Comparison of ENCODE assay signal across 37 cellular contexts in genomic region chr5:54567996-54568395, GRCh38. TPM values are rescaled to one million over a fixed set of nuclear protein-coding genes. Genes with fewer than 3 reads are reported as not detected.
DNase-seq lines count a peak whose midpoint lies in the region; ATAC-seq, FAIRE-seq and TF ChIP-seq lines count a peak whose summit lies in the region.
"Had no signal": no experiment of that assay in that cellular context is flagged by ENCODE, and none has a peak within 500 bp of the region (broad histone marks: within the 10 kb centered on the region; RNA-seq: fewer than 3 reads in every experiment).

No MANE protein-coding gene starts in this region.

- no peak overlapping the region for H3K4me3 ChIP-seq in liver (ENCODE audit: low read depth in 1 of 3, low read length in 3 of 3)
- H3K4me3 ChIP-seq in HepG2 (replicated peaks in 1 of 3; ENCODE audit: insufficient read depth in 1 of 3, low read depth in 2 of 3, low read length in 3 of 3): no peak overlapping the region
- no peak overlapping the region for H3K4me3 ChIP-seq in right lobe of liver
- no peak overlapping the region for H3K4me3 ChIP-seq in mesenchymal stem cell (ENCODE audit: insufficient read depth in 1 of 2, low read depth in 1 of 2, low read length in 2 of 2)
- H3K4me3 ChIP-seq: A549; BLaER1; BLaER1 treated with 17β-estradiol and CSF1 and Interleukin-3, amounts not matched to agents 10 nM and 100 nM had no signal

- FAIRE-seq in HepG2 (lab: Jason Lieb, UNC): no peak
- FAIRE-seq: A204.1, A549, D721Med had no signal

- no peak overlapping the region for H2BK12ac ChIP-seq in mesenchymal stem cell (ENCODE audit: low read length in 2 of 2)

- 38% methylated on average over 2 of the region's 2 CpGs for WGBS in liver
- 10% methylated on average over 2 of the region's 2 CpGs for WGBS in HepG2 (ENCODE audit: low lambda C conversion rate)
- WGBS in right lobe of liver (ENCODE audit: insufficient coverage, low coverage, low lambda C conversion rate, missing lambda C conversion rate): 30% methylated on average over 2 of the region's 2 CpGs
- WGBS in mesenchymal stem cell: 85% methylated on average over 2 of the region's 2 CpGs

- peak; percentile 22 to 48 for TF ChIP-seq RAD21 in liver (IDR thresholded peaks at IDR 0.05)
- TF ChIP-seq RAD21 in HepG2 (CRISPR knock-in tag; IDR thresholded peaks at IDR 0.05): no peak

- no peaks in the 10 kb centered on the region for H4K20me1 ChIP-seq in HepG2 (ENCODE audit: insufficient read depth, low read length)
- H4K20me1 ChIP-seq: BLaER1; BLaER1 treated with 17β-estradiol and CSF1 and Interleukin-3, amounts not matched to agents 10 nM and 100 nM had no signal

- no TSS peak for BruUV-seq in HepG2 (replicated peaks; lab: Mats Ljungman, UMichigan)

- H3K4me2 ChIP-seq in HepG2 (ENCODE audit: low read depth, low read length) (no peak overlapping the region), mesenchymal stem cell (ENCODE audit: low read length, poor library complexity, severe bottlenecking) (no peak overlapping the region)
- H3K4me2 ChIP-seq: A549; BLaER1; BLaER1 treated with 17β-estradiol and CSF1 and Interleukin-3, amounts not matched to agents 10 nM and 100 nM had no signal

- H2AFZ ChIP-seq in HepG2 (ENCODE audit: low read length) (no peak overlapping the region), mesenchymal stem cell (ENCODE audit: low read depth, low read length) (no peak overlapping the region)

- CTCF ChIA-PET in HepG2 (lab: Yijun Ruan, JAX; ENCODE audit: low intra/inter-chr PET ratio, low total read pairs): no interaction called here

- peak overlapping the region; percentile 54 for H2BK15ac ChIP-seq in mesenchymal stem cell (ENCODE audit: low read depth, poor library complexity, severe bottlenecking)

- H3K4me1 ChIP-seq in liver (ENCODE audit: control insufficient read depth in 4 of 4, insufficient read depth in 4 of 4, low read length in 3 of 4) (peaks cover 3 to 12% (median 10%) of the 10 kb centered on the region in 4 donors), HepG2 (ENCODE audit: insufficient read depth, low read length) (no peaks in the 10 kb centered on the region), right lobe of liver (peaks cover 0 to 11% (median 4%) of the 10 kb centered on the region in 4 donors), mesenchymal stem cell (ENCODE audit: control insufficient read depth, insufficient read depth, low read depth, low read length) (no peaks in the 10 kb centered on the region)
- H3K4me1 ChIP-seq: A549, BE2C, BLaER1, Caco-2 had no signal

- no peak overlapping the region for H3K9ac ChIP-seq in liver (ENCODE audit: low read depth in 1 of 2, low read length in 2 of 2)
- no peak overlapping the region for H3K9ac ChIP-seq in HepG2 (ENCODE audit: insufficient read depth, low read depth, low read length)
- H3K9ac ChIP-seq in mesenchymal stem cell (ENCODE audit: low read length): no peak overlapping the region
- H3K9ac ChIP-seq: BLaER1; BLaER1 treated with 17β-estradiol and CSF1 and Interleukin-3, amounts not matched to agents 10 nM and 100 nM had no signal

- TF ChIP-seq EP300 in HepG2 (IDR thresholded peaks at IDR 0.05; ENCODE audit: low read depth in 2 of 2, low read length in 2 of 2): no peak
- TF ChIP-seq EP300 in HepG2 (CRISPR knock-in tag; IDR thresholded peaks at IDR 0.05; ENCODE audit: borderline replicate concordance): no peak

- H3K9me3 Mint-ChIP-seq in HFFc6: peaks cover 5% of the 10 kb centered on the region; the same call in 1 of the 2 replicates
- H3K9me3 Mint-ChIP-seq: CD4-positive, alpha-beta memory T cell; CD8-positive, alpha-beta memory T cell; CD8-positive, alpha-beta T cell had no signal

- H3K9me3 ChIP-seq in liver (ENCODE audit: control insufficient read depth in 4 of 4, low read length in 3 of 4) (no peaks in the 10 kb centered on the region), HepG2 (ENCODE audit: low read length) (no peaks in the 10 kb centered on the region), right lobe of liver (no peaks in the 10 kb centered on the region), mesenchymal stem cell (ENCODE audit: control insufficient read depth, low read length) (no peaks in the 10 kb centered on the region)
- H3K9me3 ChIP-seq: A549, BE2C, Caco-2 had no signal

- H3K4ac ChIP-seq in mesenchymal stem cell (ENCODE audit: low read depth in 1 of 2, low read length in 2 of 2): no peak overlapping the region

- H3K18ac ChIP-seq in mesenchymal stem cell (ENCODE audit: low read depth in 1 of 2, low read length in 2 of 2): no peak overlapping the region

- H3K27me3 ChIP-seq in liver (ENCODE audit: control insufficient read depth in 4 of 4, insufficient read depth in 4 of 4, low read length in 3 of 4) (no peaks in the 10 kb centered on the region), HepG2 (ENCODE audit: control insufficient read depth in 1 of 2, insufficient read depth in 2 of 2, low read length in 2 of 2) (no peaks in the 10 kb centered on the region), right lobe of liver (no peaks in the 10 kb centered on the region), mesenchymal stem cell (ENCODE audit: control insufficient read depth in 1 of 2, insufficient read depth in 1 of 2, low read length in 2 of 2) (no peaks in the 10 kb centered on the region)
- H3K27me3 ChIP-seq: BE2C; BLaER1; BLaER1 treated with 17β-estradiol and CSF1 and Interleukin-3, amounts not matched to agents 10 nM and 100 nM had no signal

- H3K79me2 ChIP-seq in HepG2 (ENCODE audit: insufficient read depth, low read length): no peaks in the 10 kb centered on the region

- no peak overlapping the region for H4K8ac ChIP-seq in mesenchymal stem cell (ENCODE audit: low read length)

- no peak overlapping the region for H3K27ac ChIP-seq in liver (ENCODE audit: low read depth in 1 of 2, low read length in 2 of 2)
- no peak overlapping the region for H3K27ac ChIP-seq in HepG2 (ENCODE audit: extremely low read length, insufficient read depth, low read length)
- no peak overlapping the region for H3K27ac ChIP-seq in right lobe of liver
- no peak overlapping the region for H3K27ac ChIP-seq in mesenchymal stem cell (ENCODE audit: low read length, poor library complexity, severe bottlenecking)
- H3K27ac ChIP-seq: 22Rv1; A549; BLaER1; BLaER1 treated with 17β-estradiol and CSF1 and Interleukin-3, amounts not matched to agents 10 nM and 100 nM; C4-2B had no signal

- H3K27me3 Mint-ChIP-seq in HFFc6 (ENCODE audit: insufficient read depth): peaks cover 4% of the 10 kb centered on the region
- H3K27me3 Mint-ChIP-seq: B cell; CD4-positive, alpha-beta memory T cell; CD4-positive, alpha-beta T cell had no signal

- H3K14ac ChIP-seq in mesenchymal stem cell (ENCODE audit: low read length in 2 of 2): no peak overlapping the region

- in situ Hi-C loops in HepG2 (cut with HindIII; ENCODE audit: extremely low pct_ligation_motif_present, low pct_unique_long_range_greater_than_20kb): no loop called here

- H4K91ac ChIP-seq in mesenchymal stem cell (ENCODE audit: low read length): no peak overlapping the region

- H3K4me1 Mint-ChIP-seq in HFFc6 (ENCODE audit: low read depth): peaks cover 7% of the 10 kb centered on the region; the same call in 1 of the 2 replicates
- H3K4me1 Mint-ChIP-seq: B cell; CD8-positive, alpha-beta memory T cell had no signal

- POLR2A ChIA-PET in HepG2 (lab: Yijun Ruan, JAX): no interaction called here

- intact Hi-C loops in HepG2 (cut with micrococcal nuclease; ENCODE audit: unreplicated experiment) (no loop called here), right lobe of liver (cut with DNase I) (no loop called here)

- no peak overlapping the region for H3K4me3 Mint-ChIP-seq in HFFc6
- H3K4me3 Mint-ChIP-seq: B cell; CD14-positive monocyte; CD4-positive, alpha-beta memory T cell; CD4-positive, alpha-beta T cell; CD4-positive, CD25-positive, alpha-beta regulatory T cell; CD8-positive, alpha-beta memory T cell; CD8-positive, alpha-beta T cell had no signal

- TF ChIP-seq POLR2A in HepG2 (IDR thresholded peaks at IDR 0.05; ENCODE audit: insufficient read depth in 1 of 2, low read depth in 2 of 2, low read length in 2 of 2) (no peak), right lobe of liver (IDR thresholded peaks at IDR 0.05) (no peak)

- no peak overlapping the region for H3K27ac Mint-ChIP-seq in HFFc6
- H3K27ac Mint-ChIP-seq: B cell; CD14-positive monocyte; CD4-positive, alpha-beta memory T cell; CD4-positive, alpha-beta T cell; CD4-positive, CD25-positive, alpha-beta regulatory T cell; CD8-positive, alpha-beta T cell had no signal

- H3K36me3 ChIP-seq in liver (ENCODE audit: control insufficient read depth in 4 of 4, insufficient read depth in 3 of 4, low read depth in 1 of 4, low read length in 3 of 4) (no peaks in the 10 kb centered on the region), HepG2 (replicated peaks in 1 of 2; ENCODE audit: control insufficient read depth in 1 of 2, insufficient read depth in 2 of 2, low read length in 2 of 2) (no peaks in the 10 kb centered on the region), right lobe of liver (no peaks in the 10 kb centered on the region), mesenchymal stem cell (ENCODE audit: control insufficient read depth in 1 of 2, insufficient read depth in 2 of 2, low read depth in 1 of 2, low read length in 2 of 2) (no peaks in the 10 kb centered on the region)
- H3K36me3 ChIP-seq: BE2C, BLaER1 had no signal

- ATAC-seq in HepG2 (no peak), left lobe of liver (peak; percentile 97), right lobe of liver (peak; percentile 86 to 95 (median 92))
- ATAC-seq: A549; CD8-positive, alpha-beta T cell had no signal

- TF ChIP-seq CTCF in liver (IDR thresholded peaks at IDR 0.05; ENCODE audit: low read depth, low read length, missing input control) (no peak), HepG2 (CRISPR knock-in tag; IDR thresholded peaks at IDR 0.05) (no peak), right lobe of liver (IDR thresholded peaks at IDR 0.05) (no peak), HFFc6 (IDR thresholded peaks at IDR 0.05) (no peak)

- no peak overlapping the region for H2BK120ac ChIP-seq in mesenchymal stem cell (ENCODE audit: low read depth, low read length)

- peaks cover 5% of the 10 kb centered on the region; the same call in 1 of the 2 replicates for H3K36me3 Mint-ChIP-seq in HFFc6 (ENCODE audit: low read depth)
- H3K36me3 Mint-ChIP-seq: CD4-positive, alpha-beta memory T cell; CD4-positive, CD25-positive, alpha-beta regulatory T cell; CD8-positive, alpha-beta T cell had no signal

- no peak overlapping the region for H2BK5ac ChIP-seq in mesenchymal stem cell (ENCODE audit: low read depth, low read length, poor library complexity, severe bottlenecking)

- DNase-seq in HepG2 (ENCODE audit: low spot score) (no peak), left lobe of liver (ENCODE audit: low spot score) (no peak), right lobe of liver (no peak), mesenchymal stem cell (no peak), HFFc6 (no peak)
- DNase-seq in effector CD8-positive, alpha-beta T cell (lab: John Stamatoyannopoulos, UW): no peak
- no peak for DNase-seq in activated CD4-positive, alpha-beta T cell treated with anti-CD3 and anti-CD28 coated beads, Interleukin-2, amount 50 U/mL, for 1 hour
- DNase-seq: 8988T; ACHN; AML-193; BE2C; C1 segment of cervical spinal cord; Caco-2; Calu3; CD4-positive, alpha-beta memory T cell; CD4-positive, alpha-beta T cell; CD4-positive, CD25-positive, alpha-beta regulatory T cell; CD8-positive, alpha-beta memory T cell; CD8-positive, alpha-beta T cell; COR-L47; DMS 273 treated with DMSO at 0.1 percent for 48 hours; DMS153; DMS53; DMS79; DMS79 treated with DMSO at 0.1 percent for 48 hours; DND-41; EL had no signal

- no peak overlapping the region for H2AK5ac ChIP-seq in mesenchymal stem cell (ENCODE audit: low read length, severe bottlenecking)

- no peak overlapping the region for H3K23ac ChIP-seq in mesenchymal stem cell (ENCODE audit: low read length in 2 of 2)

- H3K79me1 ChIP-seq in mesenchymal stem cell (replicated peaks; ENCODE audit: low read length, poor library complexity, severe bottlenecking): no peaks in the 10 kb centered on the region

RNA-seq across cellular contexts. Expression of gene SNX18, which starts 50.4 kb away (rescaled TPM):
- total RNA-seq in liver (10 to 100 TPM; 15.4 to 32.5 TPM), HepG2 (2016; rRNA removed; fragmentation: Illumina TruSeq; extraction: Trizol) (6.0 and 6.2 TPM in 2 replicates), left lobe of liver (22.3 TPM), right lobe of liver (10 to 100 TPM; 14.1 to 35.3 (median 19.4) TPM)
- polyA plus RNA-seq in liver (1 to 10 TPM; 4.9 to 9.7 TPM), HepG2 (2011; rRNA removed) (2.3 and 2.7 TPM in 2 replicates)
- 0.81 and 0.88 TPM in 2 replicates for total RNA-seq in HepG2 (2016; cell fraction: cytosol; rRNA removed; fragmentation: Illumina TruSeq; extraction: Trizol; ENCODE audit: low read depth)
- total RNA-seq in HepG2 (2016; cell fraction: insoluble cytoplasmic fraction; rRNA removed; fragmentation: Illumina TruSeq; extraction: Trizol): 5.6 and 5.9 TPM in 2 replicates
- total RNA-seq in HepG2 (2016; cell fraction: membrane; rRNA removed; fragmentation: Illumina TruSeq; extraction: Trizol): 4.7 and 5.3 TPM in 2 replicates
- 5.4 and 5.5 TPM in 2 replicates for total RNA-seq in HepG2 (2016; cell fraction: nucleus; rRNA removed; fragmentation: Illumina TruSeq; extraction: Trizol)
- 2.0 and 3.0 TPM in 2 replicates for polyA plus RNA-seq in HepG2 (2011; cell fraction: cytosol; rRNA removed)
- 3.4 and 3.8 TPM in 2 replicates for polyA plus RNA-seq in HepG2 (2011; cell fraction: nucleus; rRNA removed)
- polyA plus RNA-seq in HepG2 (2012): 2.5 and 3.2 TPM in 2 replicates
- polyA plus RNA-seq in HepG2 (2016; cell fraction: cytosol; fragmentation: Illumina TruSeq; extraction: Trizol; ENCODE audit: low read depth): 0.60 and 0.81 TPM in 2 replicates
- 6.8 and 8.2 TPM in 2 replicates for polyA plus RNA-seq in HepG2 (2016; cell fraction: insoluble cytoplasmic fraction; fragmentation: Illumina TruSeq; extraction: Trizol; ENCODE audit: low read depth)
- polyA plus RNA-seq in HepG2 (2016; cell fraction: membrane; fragmentation: Illumina TruSeq; extraction: Trizol; ENCODE audit: low read depth): 3.2 and 4.0 TPM in 2 replicates
- polyA plus RNA-seq in HepG2 (2016; cell fraction: nucleus; fragmentation: Illumina TruSeq; extraction: Trizol; ENCODE audit: insufficient read depth, low read depth): 4.1 and 5.1 TPM in 2 replicates
- polyA minus RNA-seq in HepG2 (2011; rRNA and poly(A)+ RNA removed; ENCODE audit: low replicate concordance): 6.5 and 11.0 TPM in 2 replicates
- 6.8 and 6.9 TPM in 2 replicates for polyA minus RNA-seq in HepG2 (2011; cell fraction: cytosol; rRNA and poly(A)+ RNA removed)
- polyA minus RNA-seq in HepG2 (2011; cell fraction: nucleus; rRNA and poly(A)+ RNA removed): 10.2 and 10.8 TPM in 2 replicates
- polyA plus RNA-seq in mesenchymal stem cell (2013, experiment 1 of 2): 21.6 TPM
- polyA plus RNA-seq in mesenchymal stem cell (2013, experiment 2 of 2): 22.4 TPM
- 10 to 100 TPM; 32.8 to 47.3 (median 39.7) TPM for total RNA-seq in HFFc6 (2021; fragmentation: NEBNext Ultra II Directional; extraction: Animal tissue kit (Norgen Biotek cat#: 25700))
